In the genomic region with DNA sequence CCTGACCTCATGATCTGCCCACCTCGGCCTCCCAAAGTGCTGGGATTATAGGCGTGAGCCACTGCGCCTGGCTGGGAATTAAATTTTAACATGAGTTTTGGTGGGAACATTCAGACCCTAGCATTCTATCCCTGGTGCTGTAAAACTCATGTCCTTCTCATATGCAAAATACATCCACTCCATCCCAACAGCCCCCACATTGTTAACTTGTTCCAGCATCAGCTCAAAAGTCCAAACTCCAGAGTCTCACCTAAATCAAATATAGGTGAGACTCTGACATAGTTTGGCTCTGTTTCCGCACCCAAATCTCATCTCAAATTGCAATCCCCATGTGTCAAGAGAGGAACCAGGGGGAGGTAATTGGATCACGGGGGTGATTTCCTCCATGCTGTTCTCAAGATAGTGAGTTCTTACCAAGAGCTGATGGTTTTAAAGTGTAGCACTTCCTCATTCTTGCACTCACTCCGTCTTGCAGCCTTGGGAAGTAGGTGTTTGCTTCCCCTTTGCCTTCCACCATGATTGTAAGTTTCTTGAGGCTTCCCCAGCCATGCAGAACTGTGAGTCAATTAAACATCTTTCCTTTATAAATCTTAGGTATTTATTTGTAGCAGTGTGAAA, we compare ENCODE assay signal across 18 cellular contexts.
DNase-seq lines count a peak whose midpoint lies in the region; ATAC-seq, FAIRE-seq and TF ChIP-seq lines count a peak whose summit lies in the region.
"Had no signal": no experiment of that assay in that cellular context is flagged by ENCODE, and none has a peak within 500 bp of the region (broad histone marks: within the 10 kb centered on the region; RNA-seq: fewer than 3 reads in every experiment).

No MANE protein-coding gene starts in this region.

- H3K36me3 ChIP-seq in GM12878 (ENCODE audit: control insufficient read depth in 2 of 2, insufficient read depth in 2 of 2, low read length in 1 of 2) (no peaks in the 10 kb centered on the region), neutrophil (no peaks in the 10 kb centered on the region)
- H3K36me3 ChIP-seq: adrenal gland, cardiac muscle cell, uterus had no signal

- DNase-seq in Right ventricle myocardium superior (no peak), Right ventricle myocardium inferior (ENCODE audit: missing footprints) (no peak), NAMALWA (ENCODE audit: low spot score) (peak; percentile 33), GM12878 (ENCODE audit: low read depth, low spot score) (no peak)
- no peak for DNase-seq in activated CD4-positive, CD25-positive, alpha-beta regulatory T cell (lab: John Stamatoyannopoulos, UW)
- DNase-seq: activated CD4-positive, CD25-positive, alpha-beta regulatory T cell treated with anti-CD3 and anti-CD28 coated beads, Interleukin-2, amount 50 U/mL, for 72 hours; kidney; midbrain; NCI-H1092 treated with DMSO at 0.1 percent for 48 hours; right cardiac atrium; T-helper 17 cell; uterus had no signal

- FAIRE-seq in GM12878 (lab: Jason Lieb, UNC), result no peak
- FAIRE-seq: A549, kidney had no signal

- no peaks in the 10 kb centered on the region for H3K79me2 ChIP-seq in GM12878 (ENCODE audit: control insufficient read depth, insufficient read depth, low read length)

- H3K4me1 ChIP-seq in GM12878 (ENCODE audit: control insufficient read depth, insufficient read depth, low read length) (no peaks in the 10 kb centered on the region), neutrophil (ENCODE audit: control insufficient read depth in 1 of 2, insufficient read depth in 1 of 2, low read depth in 1 of 2, low read length in 1 of 2) (peaks cover 0 to 7% of the 10 kb centered on the region in 2 experiments)
- H3K4me1 ChIP-seq: A549, uterus had no signal

- TF ChIP-seq CTCF in GM12878 (IDR thresholded peaks at IDR 0.05 in 2 of 3, conservative IDR thresholded peaks at IDR 0.05 in 1 of 3; ENCODE audit: control insufficient read depth in 2 of 3, extremely low read depth in 1 of 3, insufficient read depth in 1 of 3, low read depth in 3 of 3, low read length in 3 of 3), result no peak
- no peak for TF ChIP-seq CTCF in neutrophil (IDR thresholded peaks at IDR 0.05)

- POLR2A ChIA-PET in GM12878 (lab: Charles Lee), result no interaction called here

- H3K4me3 ChIP-seq in GM12878 (no peak overlapping the region), neutrophil (ENCODE audit: low read depth in 1 of 2, low read length in 1 of 2) (no peak overlapping the region)
- H3K4me3 ChIP-seq: A549, adrenal gland, cardiac muscle cell, uterus had no signal

- 69% methylated on average over 6 of the region's 6 CpGs for whole genome bisulfite sequencing in GM12878 (ENCODE audit: insufficient coverage, insufficient replicate concordance, low lambda C conversion rate, missing lambda C conversion rate)

- H3K9me3 ChIP-seq in GM12878 (replicated peaks; ENCODE audit: control insufficient read depth, insufficient read depth, low read length), result no peaks in the 10 kb centered on the region
- no peaks in the 10 kb centered on the region for H3K9me3 ChIP-seq in neutrophil
- H3K9me3 ChIP-seq: A549, adrenal gland, uterus had no signal

- no peak overlapping the region for H3K27ac ChIP-seq in GM12878 (ENCODE audit: control insufficient read depth, insufficient read depth)
- H3K27ac ChIP-seq in neutrophil, result peak overlapping the region; percentile 38
- H3K27ac ChIP-seq: A549, adrenal gland, cardiac muscle cell, uterus had no signal

- SMC1A ChIA-PET in GM12878 (lab: Charles Lee; ENCODE audit: uncharacterized antibody, unreplicated experiment), result interaction anchor here (0.7 to 1.6 kb wide), 4 partner anchors 8 to 249 kb away, joined by 3 to 5 read pairs (median 4); no protein-coding TSS in a partner anchor

- in situ Hi-C loops in GM12878 (cut with MboI), result no loop called here

- TF ChIP-seq RAD21 in GM12878 (IDR thresholded peaks at IDR 0.05; ENCODE audit: insufficient read depth, low read depth, low read length), result no peak

- ATAC-seq in Right ventricle myocardium superior (ENCODE audit: poor library complexity) (peak; percentile 22), Right ventricle myocardium inferior (no peak), GM12878 (no peak), GM21381 (IDR thresholded peaks at IDR 0.05; ENCODE audit: unreplicated experiment) (no peak), GM19395 (IDR thresholded peaks at IDR 0.05; ENCODE audit: unreplicated experiment) (no peak)
- ATAC-seq: A549, right cardiac atrium, T-helper 17 cell had no signal

- H3K27me3 ChIP-seq in GM12878 (replicated peaks in 1 of 2; ENCODE audit: control insufficient read depth in 2 of 2, insufficient read depth in 2 of 2, low read length in 1 of 2), result 0 out of 4 replicates have a peak, but pooled peaks cover 0 to 1% of the 10 kb centered on the region in 2 experiments
- no peaks in the 10 kb centered on the region for H3K27me3 ChIP-seq in neutrophil
- H3K27me3 ChIP-seq: adrenal gland, cardiac muscle cell, uterus had no signal

- RAD21 ChIA-PET in GM12878 (lab: Charles Lee; ENCODE audit: unreplicated experiment), result no interaction called here

- CTCF ChIA-PET in GM12878 (lab: Yijun Ruan, JAX), result interaction anchor here (0.6 to 1.4 kb wide), 3 partner anchors 16 to 407 kb away, joined by 3 to 5 read pairs (median 3); no protein-coding TSS in a partner anchor

- TF ChIP-seq POLR2A in GM12878 (IDR thresholded peaks at IDR 0.05; ENCODE audit: low read depth, low read length), result no peak

- no peak overlapping the region for H2AFZ ChIP-seq in GM12878 (ENCODE audit: control insufficient read depth, low read depth, low read length)

- no peak for TF ChIP-seq EP300 in GM12878 (IDR thresholded peaks at IDR 0.05; ENCODE audit: borderline replicate concordance in 1 of 2, control insufficient read depth in 1 of 2, low read depth in 2 of 2, low read length in 2 of 2)

- no peaks in the 10 kb centered on the region for H4K20me1 ChIP-seq in GM12878 (ENCODE audit: control insufficient read depth, insufficient read depth)

- intact Hi-C loops in Right ventricle myocardium superior (cut with DNase I) (no loop called here), Right ventricle myocardium inferior (cut with DNase I) (no loop called here), GM12878 (cut with micrococcal nuclease; ENCODE audit: unreplicated experiment) (no loop called here)

- no TSS peak for BruUV-seq in GM12878 (replicated peaks; lab: Mats Ljungman, UMichigan)

- no peak overlapping the region for H3K4me2 ChIP-seq in GM12878 (ENCODE audit: control insufficient read depth, insufficient read depth)
- H3K4me2 ChIP-seq: A549 had no signal

- H3K9ac ChIP-seq in GM12878 (ENCODE audit: control insufficient read depth, insufficient read depth, low read length), result no peak overlapping the region

TF ChIP-seq in GM12878, 131 proteins besides CTCF, POLR2A, EP300 and RAD21:
- peak; percentile 85 for TF ChIP-seq SPI1 (IDR thresholded peaks at IDR 0.05; ENCODE audit: borderline replicate concordance, insufficient read depth, low read depth, low read length)
- TF ChIP-seq MTA3 (IDR thresholded peaks at IDR 0.05; ENCODE audit: borderline replicate concordance, low read length), result no peak
- TF ChIP-seq ZNF622 (IDR thresholded peaks at IDR 0.05), result no peak
- TF ChIP-seq MYB (IDR thresholded peaks at IDR 0.05; ENCODE audit: borderline replicate concordance, low read depth, low read length), result no peak
- no peak for TF ChIP-seq NBN (IDR thresholded peaks at IDR 0.05)
- TF ChIP-seq, protein P1, sequence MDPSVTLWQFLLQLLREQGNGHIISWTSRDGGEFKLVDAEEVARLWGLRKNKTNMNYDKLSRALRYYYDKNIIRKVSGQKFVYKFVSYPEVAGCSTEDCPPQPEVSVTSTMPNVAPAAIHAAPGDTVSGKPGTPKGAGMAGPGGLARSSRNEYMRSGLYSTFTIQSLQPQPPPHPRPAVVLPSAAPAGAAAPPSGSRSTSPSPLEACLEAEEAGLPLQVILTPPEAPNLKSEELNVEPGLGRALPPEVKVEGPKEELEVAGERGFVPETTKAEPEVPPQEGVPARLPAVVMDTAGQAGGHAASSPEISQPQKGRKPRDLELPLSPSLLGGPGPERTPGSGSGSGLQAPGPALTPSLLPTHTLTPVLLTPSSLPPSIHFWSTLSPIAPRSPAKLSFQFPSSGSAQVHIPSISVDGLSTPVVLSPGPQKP (IDR thresholded peaks at IDR 0.05; ENCODE audit: low read depth, low read length), result no peak
- TF ChIP-seq JUNB (IDR thresholded peaks at IDR 0.05), result no peak
